Comparison of ENCODE assay signal across 11 cellular contexts in genomic region chr4:80221161-80221560, GRCh38. TPM values are rescaled to one million over a fixed set of nuclear protein-coding genes. Genes with fewer than 3 reads are reported as not detected.
A peak's percentile ranks its signal among the peaks of the same experiment; 100 is the strongest.
DNase-seq lines count a peak whose midpoint lies in the region; FAIRE-seq and TF ChIP-seq lines count a peak whose summit lies in the region.
"Had no signal": no experiment of that assay in that cellular context is flagged by ENCODE, and none has a peak within 500 bp of the region (broad histone marks: within the 10 kb centered on the region; RNA-seq: fewer than 3 reads in every experiment).

No MANE protein-coding gene starts in this region.

- no peaks in the 10 kb centered on the region for H3K36me3 ChIP-seq in bronchial epithelial cell (ENCODE audit: control insufficient read depth, insufficient read depth, low read length)
- H3K36me3 ChIP-seq: heart right ventricle had no signal

- FAIRE-seq in bronchial epithelial cell (lab: Jason Lieb, UNC): no peak

- H3K4me1 Mint-ChIP-seq in nephron progenitor cell: no peaks in the 10 kb centered on the region
- H3K4me1 Mint-ChIP-seq: activated naive CD4-positive, alpha-beta T cell treated with anti-CD3 and anti-CD28 coated beads, Interleukin-2, amount 10 ng/mL, durations not matched to agents 7 days and 5 days had no signal

- no peak overlapping the region for H3K27ac Mint-ChIP-seq in nephron progenitor cell
- H3K27ac Mint-ChIP-seq: activated naive CD4-positive, alpha-beta T cell treated with anti-CD3 and anti-CD28 coated beads, Interleukin-2, amount 10 ng/mL, durations not matched to agents 7 days and 5 days had no signal

- H3K9me3 Mint-ChIP-seq in nephron progenitor cell: no peaks in the 10 kb centered on the region
- H3K9me3 Mint-ChIP-seq: activated naive CD4-positive, alpha-beta T cell treated with anti-CD3 and anti-CD28 coated beads, Interleukin-2, amount 10 ng/mL, durations not matched to agents 7 days and 5 days had no signal

- H3K36me3 Mint-ChIP-seq in nephron progenitor cell (ENCODE audit: low read depth): no peaks in the 10 kb centered on the region
- H3K36me3 Mint-ChIP-seq: activated naive CD4-positive, alpha-beta T cell treated with anti-CD3 and anti-CD28 coated beads, Interleukin-2, amount 10 ng/mL, durations not matched to agents 7 days and 5 days had no signal

- no peak overlapping the region for H3K4me3 Mint-ChIP-seq in nephron progenitor cell
- H3K4me3 Mint-ChIP-seq: activated naive CD4-positive, alpha-beta T cell treated with anti-CD3 and anti-CD28 coated beads, Interleukin-2, amount 10 ng/mL, durations not matched to agents 7 days and 5 days had no signal

- peak; percentile 48 for DNase-seq in EL
- peak; percentile 46 for DNase-seq in NCI-H146 (lab: John Stamatoyannopoulos, UW)
- no peak for DNase-seq in bronchial epithelial cell (ENCODE audit: low read depth)
- no peak for DNase-seq in nephron progenitor cell
- DNase-seq in NCI-H1436 treated with DMSO at 0.1 percent for 48 hours (lab: John Stamatoyannopoulos, UW): no peak
- no peak for DNase-seq in activated CD4-positive, alpha-beta T cell treated with anti-CD3 and anti-CD28 coated beads for 48 hours
- no peak for DNase-seq in NCI-H187 treated with DMSO at 0.1 percent for 48 hours (lab: John Stamatoyannopoulos, UW)
- DNase-seq in GDM1 (lab: John Stamatoyannopoulos, UW): no peak
- DNase-seq: activated naive CD4-positive, alpha-beta T cell treated with anti-CD3 and anti-CD28 coated beads, Interleukin-2, amount 10 ng/mL, durations not matched to agents 7 days and 5 days; heart right ventricle; occipital lobe had no signal

- H3K27me3 ChIP-seq in bronchial epithelial cell (ENCODE audit: control insufficient read depth, insufficient read depth, low read length): no peaks in the 10 kb centered on the region

- peak; percentile 25 for TF ChIP-seq CTCF in bronchial epithelial cell (IDR thresholded peaks at IDR 0.05; ENCODE audit: insufficient read depth, low read length, severe bottlenecking)
- peak; percentile 33 for TF ChIP-seq CTCF in nephron progenitor cell (IDR thresholded peaks at IDR 0.05)

- H3K27me3 Mint-ChIP-seq in nephron progenitor cell (ENCODE audit: low read depth, poor library complexity): peaks cover 74% of the 10 kb centered on the region

- no peak overlapping the region for H3K4me3 ChIP-seq in bronchial epithelial cell (ENCODE audit: low read depth, low read length)
- H3K4me3 ChIP-seq: heart right ventricle had no signal

RNA-seq across cellular contexts. Expression of gene PRDM8, which starts 23.9 kb away (rescaled TPM):
- 0.26 and 0.53 TPM in 2 replicates for total RNA-seq in bronchial epithelial cell

RNA-seq across cellular contexts. Expression of gene FGF5, which starts 45.3 kb away (rescaled TPM):
- 0.51 and 1.3 TPM in 2 replicates for total RNA-seq in bronchial epithelial cell

Comparison
In these comparisons a context has a peak if more than half of its experiments do, and no peak if none do; other contexts are left out.
1. DNase-seq: peak in EL (single experiment) and NCI-H146 (single experiment); none in bronchial epithelial cell (single experiment), nephron progenitor cell (single experiment), NCI-H1436 treated with DMSO at 0.1 percent for 48 hours (single experiment), activated CD4-positive, alpha-beta T cell treated with anti-CD3 and anti-CD28 coated beads for 48 hours (single experiment), NCI-H187 treated with DMSO at 0.1 percent for 48 hours (single experiment) and GDM1 (single experiment).